1 cellular context compared by ENCODE assay signal in the genomic region with DNA sequence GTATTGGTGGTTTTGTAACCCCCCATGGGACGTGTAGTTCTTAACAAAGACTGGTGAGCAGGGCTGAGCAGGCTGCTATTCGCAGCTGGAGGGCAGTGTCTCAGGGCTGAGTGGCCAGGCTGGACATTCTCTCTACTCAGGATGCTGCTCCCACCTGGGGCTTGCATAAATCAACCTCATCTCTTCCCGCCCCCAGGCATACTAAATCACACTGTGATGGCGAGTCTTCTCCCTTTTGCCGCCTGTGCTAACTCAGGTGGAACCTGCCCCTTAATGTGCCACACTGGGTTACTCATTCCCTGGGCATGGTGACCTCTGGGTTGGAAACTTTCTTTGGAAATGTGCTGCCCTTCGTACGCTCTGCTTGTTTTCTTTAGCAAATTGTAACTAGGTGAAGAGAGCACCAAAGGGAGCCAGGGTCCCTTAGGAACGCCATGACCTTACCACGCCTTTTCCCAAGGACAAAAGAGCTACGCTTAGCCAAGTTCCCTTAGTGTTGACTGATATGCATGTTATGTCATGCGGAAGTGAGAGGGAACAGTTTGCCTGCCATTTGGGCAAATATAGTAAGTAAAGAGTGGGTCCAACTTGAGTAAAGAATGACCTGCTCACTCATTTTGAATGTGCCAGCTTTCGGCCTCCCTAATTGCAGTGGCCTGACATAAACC.
A peak's percentile ranks its signal among the peaks of the same experiment; 100 is the strongest.
TF ChIP-seq lines count a peak whose summit lies in the region.

No MANE protein-coding gene starts in this region.

TF ChIP-seq in HepG2, 621 proteins besides CTCF, POLR2A, EP300 and RAD21 (continued from another document and continues in another):
- TF ChIP-seq ZNF407 (CRISPR knock-in tag; IDR thresholded peaks at IDR 0.05; ENCODE audit: not compliant biosample characterization) (no peak), ZNF235 (CRISPR knock-in tag; IDR thresholded peaks at IDR 0.05; ENCODE audit: borderline replicate concordance) (no peak), CREB1 (IDR thresholded peaks at IDR 0.05) (no peak), CREB1 (CRISPR knock-in tag; IDR thresholded peaks at IDR 0.05) (peak; percentile 56), KLF6 (CRISPR knock-in tag; IDR thresholded peaks at IDR 0.05) (no peak), ZHX2 (IDR thresholded peaks at IDR 0.05; ENCODE audit: low read depth) (no peak), ZHX2 (CRISPR knock-in tag; IDR thresholded peaks at IDR 0.05; ENCODE audit: borderline replicate concordance) (no peak), HNRNPUL1 (IDR thresholded peaks at IDR 0.05; ENCODE audit: low read depth, low read length) (no peak), SMAD9 (CRISPR knock-in tag; IDR thresholded peaks at IDR 0.05) (no peak), SCMH1 (CRISPR knock-in tag; IDR thresholded peaks at IDR 0.05; ENCODE audit: borderline replicate concordance) (no peak), ZNF782 (CRISPR knock-in tag; IDR thresholded peaks at IDR 0.05; ENCODE audit: borderline replicate concordance) (no peak), PAXIP1 (CRISPR knock-in tag; conservative IDR thresholded peaks at IDR 0.05) (peak; percentile 72; the same call in 1 of the 2 replicates), POGZ (CRISPR knock-in tag; IDR thresholded peaks at IDR 0.05) (0 out of 2 replicates have a peak, but pooled peaks have one; percentile 32), ZBTB20 (CRISPR knock-in tag; IDR thresholded peaks at IDR 0.05; ENCODE audit: borderline replicate concordance, low read depth) (peak; percentile 62; the same call in 1 of the 2 replicates), SKI (IDR thresholded peaks at IDR 0.05; ENCODE audit: partially characterized antibody) (peak; percentile 33), EHMT2 (IDR thresholded peaks at IDR 0.05; ENCODE audit: borderline replicate concordance, low read depth, low read length) (no peak), ZNF672 (CRISPR knock-in tag; IDR thresholded peaks at IDR 0.05) (no peak), HDAC1 (CRISPR knock-in tag; IDR thresholded peaks at IDR 0.05) (peak; percentile 70), MTA3 (CRISPR knock-in tag; IDR thresholded peaks at IDR 0.05) (no peak), AGO1 (IDR thresholded peaks at IDR 0.05; ENCODE audit: low read depth, low read length, poor library complexity, severe bottlenecking) (no peak), SNRNP70 (IDR thresholded peaks at IDR 0.05; ENCODE audit: low read depth, low read length) (no peak), TRIM22 (IDR thresholded peaks at IDR 0.05) (no peak), ZNF766 (CRISPR knock-in tag; IDR thresholded peaks at IDR 0.05; ENCODE audit: borderline replicate concordance) (no peak), MEIS2 (CRISPR knock-in tag; IDR thresholded peaks at IDR 0.05) (no peak), ZNF589 (CRISPR knock-in tag; conservative IDR thresholded peaks at IDR 0.05) (no peak), ZNF264 (CRISPR knock-in tag; IDR thresholded peaks at IDR 0.05) (no peak), CC2D1A (CRISPR knock-in tag; IDR thresholded peaks at IDR 0.05) (no peak)
- TF ChIP-seq, protein P1, sequence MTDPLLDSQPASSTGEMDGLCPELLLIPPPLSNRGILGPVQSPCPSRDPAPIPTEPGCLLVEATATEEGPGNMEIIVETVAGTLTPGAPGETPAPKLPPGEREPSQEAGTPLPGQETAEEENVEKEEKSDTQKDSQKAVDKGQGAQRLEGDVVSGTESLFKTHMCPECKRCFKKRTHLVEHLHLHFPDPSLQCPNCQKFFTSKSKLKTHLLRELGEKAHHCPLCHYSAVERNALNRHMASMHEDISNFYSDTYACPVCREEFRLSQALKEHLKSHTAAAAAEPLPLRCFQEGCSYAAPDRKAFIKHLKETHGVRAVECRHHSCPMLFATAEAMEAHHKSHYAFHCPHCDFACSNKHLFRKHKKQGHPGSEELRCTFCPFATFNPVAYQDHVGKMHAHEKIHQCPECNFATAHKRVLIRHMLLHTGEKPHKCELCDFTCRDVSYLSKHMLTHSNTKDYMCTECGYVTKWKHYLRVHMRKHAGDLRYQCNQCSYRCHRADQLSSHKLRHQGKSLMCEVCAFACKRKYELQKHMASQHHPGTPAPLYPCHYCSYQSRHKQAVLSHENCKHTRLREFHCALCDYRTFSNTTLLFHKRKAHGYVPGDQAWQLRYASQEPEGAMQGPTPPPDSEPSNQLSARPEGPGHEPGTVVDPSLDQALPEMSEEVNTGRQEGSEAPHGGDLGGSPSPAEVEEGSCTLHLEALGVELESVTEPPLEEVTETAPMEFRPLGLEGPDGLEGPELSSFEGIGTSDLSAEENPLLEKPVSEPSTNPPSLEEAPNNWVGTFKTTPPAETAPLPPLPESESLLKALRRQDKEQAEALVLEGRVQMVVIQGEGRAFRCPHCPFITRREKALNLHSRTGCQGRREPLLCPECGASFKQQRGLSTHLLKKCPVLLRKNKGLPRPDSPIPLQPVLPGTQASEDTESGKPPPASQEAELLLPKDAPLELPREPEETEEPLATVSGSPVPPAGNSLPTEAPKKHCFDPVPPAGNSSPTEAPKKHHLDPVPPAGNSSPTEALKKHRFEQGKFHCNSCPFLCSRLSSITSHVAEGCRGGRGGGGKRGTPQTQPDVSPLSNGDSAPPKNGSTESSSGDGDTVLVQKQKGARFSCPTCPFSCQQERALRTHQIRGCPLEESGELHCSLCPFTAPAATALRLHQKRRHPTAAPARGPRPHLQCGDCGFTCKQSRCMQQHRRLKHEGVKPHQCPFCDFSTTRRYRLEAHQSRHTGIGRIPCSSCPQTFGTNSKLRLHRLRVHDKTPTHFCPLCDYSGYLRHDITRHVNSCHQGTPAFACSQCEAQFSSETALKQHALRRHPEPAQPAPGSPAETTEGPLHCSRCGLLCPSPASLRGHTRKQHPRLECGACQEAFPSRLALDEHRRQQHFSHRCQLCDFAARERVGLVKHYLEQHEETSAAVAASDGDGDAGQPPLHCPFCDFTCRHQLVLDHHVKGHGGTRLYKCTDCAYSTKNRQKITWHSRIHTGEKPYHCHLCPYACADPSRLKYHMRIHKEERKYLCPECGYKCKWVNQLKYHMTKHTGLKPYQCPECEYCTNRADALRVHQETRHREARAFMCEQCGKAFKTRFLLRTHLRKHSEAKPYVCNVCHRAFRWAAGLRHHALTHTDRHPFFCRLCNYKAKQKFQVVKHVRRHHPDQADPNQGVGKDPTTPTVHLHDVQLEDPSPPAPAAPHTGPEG (CRISPR knock-in tag; IDR thresholded peaks at IDR 0.05), result no peak
